Comparison of ENCODE assay signal across 1 cellular context in the genomic region with DNA sequence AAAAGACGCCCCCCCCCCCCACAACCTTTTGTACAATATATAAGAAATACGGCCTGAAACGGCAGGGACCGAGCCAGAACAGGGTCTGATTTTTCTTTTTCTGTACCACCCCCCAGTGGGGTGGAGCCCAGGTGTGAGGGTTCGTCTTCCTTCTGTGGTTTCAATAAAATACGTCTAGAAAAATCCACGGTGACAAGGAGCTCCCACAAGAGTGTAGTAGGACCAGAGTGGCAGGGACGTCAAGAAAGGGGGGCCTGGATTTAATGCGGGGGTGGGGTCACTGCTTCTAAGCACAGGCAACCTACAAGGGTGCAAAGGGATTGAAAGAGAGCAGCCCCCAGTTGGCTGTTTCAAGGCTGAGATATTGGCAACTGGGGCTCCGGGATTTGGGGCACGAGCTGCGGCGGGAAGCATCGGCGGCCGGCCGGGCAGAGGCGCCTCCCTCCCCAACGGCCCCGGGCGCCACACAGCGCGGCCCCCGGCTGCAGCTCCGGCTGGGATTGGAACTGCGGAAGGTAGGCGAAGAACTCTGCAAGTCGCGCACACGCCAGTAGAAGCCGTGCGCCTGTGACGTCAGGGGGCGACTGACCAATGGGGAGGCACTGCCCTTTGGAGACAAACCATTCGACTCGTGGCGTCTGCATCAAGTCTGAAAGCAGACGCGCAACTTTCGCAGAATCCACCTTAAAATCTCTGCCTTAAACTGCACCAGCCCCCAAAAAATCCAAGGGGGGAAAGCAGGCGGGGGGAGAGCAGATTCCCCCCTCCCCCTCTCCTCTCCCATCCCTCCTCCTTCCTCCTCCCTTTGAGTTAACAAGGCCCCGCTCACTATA.
TF ChIP-seq lines count a peak whose summit lies in the region.

A gene (plus strand): TSS at position 623 of the 833 bp plus-strand sequence. CDS start 425 bp downstream, outside the sequence.

TF ChIP-seq in HepG2, 621 proteins besides CTCF, POLR2A, EP300 and RAD21 (continues in another document):
- TF ChIP-seq, protein P1, sequence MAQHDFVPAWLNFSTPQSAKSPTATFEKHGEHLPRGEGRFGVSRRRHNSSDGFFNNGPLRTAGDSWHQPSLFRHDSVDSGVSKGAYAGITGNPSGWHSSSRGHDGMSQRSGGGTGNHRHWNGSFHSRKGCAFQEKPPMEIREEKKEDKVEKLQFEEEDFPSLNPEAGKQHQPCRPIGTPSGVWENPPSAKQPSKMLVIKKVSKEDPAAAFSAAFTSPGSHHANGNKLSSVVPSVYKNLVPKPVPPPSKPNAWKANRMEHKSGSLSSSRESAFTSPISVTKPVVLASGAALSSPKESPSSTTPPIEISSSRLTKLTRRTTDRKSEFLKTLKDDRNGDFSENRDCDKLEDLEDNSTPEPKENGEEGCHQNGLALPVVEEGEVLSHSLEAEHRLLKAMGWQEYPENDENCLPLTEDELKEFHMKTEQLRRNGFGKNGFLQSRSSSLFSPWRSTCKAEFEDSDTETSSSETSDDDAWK (CRISPR knock-in tag; IDR thresholded peaks at IDR 0.05), result no peak
- TF ChIP-seq YEATS2 (CRISPR knock-in tag; IDR thresholded peaks at IDR 0.05; ENCODE audit: borderline replicate concordance) (no peak), ZFP1 (CRISPR knock-in tag; IDR thresholded peaks at IDR 0.05) (no peak), ZNF777 (CRISPR knock-in tag; IDR thresholded peaks at IDR 0.05) (no peak), ZNF343 (CRISPR knock-in tag; IDR thresholded peaks at IDR 0.05) (no peak), ZNF264 (CRISPR knock-in tag; IDR thresholded peaks at IDR 0.05) (no peak), ZNF83 (CRISPR knock-in tag; IDR thresholded peaks at IDR 0.05; ENCODE audit: borderline replicate concordance) (no peak), HOXA7 (CRISPR knock-in tag; IDR thresholded peaks at IDR 0.05) (no peak), ZNF136 (CRISPR knock-in tag; IDR thresholded peaks at IDR 0.05; ENCODE audit: low read depth) (no peak), ZFYVE20 (CRISPR knock-in tag; IDR thresholded peaks at IDR 0.05; ENCODE audit: borderline replicate concordance, low read depth) (no peak), ZNF383 (CRISPR knock-in tag; IDR thresholded peaks at IDR 0.05; ENCODE audit: borderline replicate concordance) (no peak), ZNF577 (CRISPR knock-in tag; IDR thresholded peaks at IDR 0.05; ENCODE audit: borderline replicate concordance, low read depth) (no peak), POLR2AphosphoS5 (IDR thresholded peaks at IDR 0.05; ENCODE audit: low read depth, low read length) (peak; percentile 81), ZNF101 (CRISPR knock-in tag; IDR thresholded peaks at IDR 0.05; ENCODE audit: borderline replicate concordance, low read depth) (no peak), ESRRA (CRISPR knock-in tag; IDR thresholded peaks at IDR 0.05; ENCODE audit: low read depth) (0 out of 2 replicates have a peak, but pooled peaks have one; percentile 31), SKI (IDR thresholded peaks at IDR 0.05; ENCODE audit: partially characterized antibody) (peak; percentile 68), LCORL (IDR thresholded peaks at IDR 0.05) (no peak), LCORL (CRISPR knock-in tag; IDR thresholded peaks at IDR 0.05) (peak; percentile 48; the same call in 1 of the 2 replicates)
- TF ChIP-seq, protein P2, sequence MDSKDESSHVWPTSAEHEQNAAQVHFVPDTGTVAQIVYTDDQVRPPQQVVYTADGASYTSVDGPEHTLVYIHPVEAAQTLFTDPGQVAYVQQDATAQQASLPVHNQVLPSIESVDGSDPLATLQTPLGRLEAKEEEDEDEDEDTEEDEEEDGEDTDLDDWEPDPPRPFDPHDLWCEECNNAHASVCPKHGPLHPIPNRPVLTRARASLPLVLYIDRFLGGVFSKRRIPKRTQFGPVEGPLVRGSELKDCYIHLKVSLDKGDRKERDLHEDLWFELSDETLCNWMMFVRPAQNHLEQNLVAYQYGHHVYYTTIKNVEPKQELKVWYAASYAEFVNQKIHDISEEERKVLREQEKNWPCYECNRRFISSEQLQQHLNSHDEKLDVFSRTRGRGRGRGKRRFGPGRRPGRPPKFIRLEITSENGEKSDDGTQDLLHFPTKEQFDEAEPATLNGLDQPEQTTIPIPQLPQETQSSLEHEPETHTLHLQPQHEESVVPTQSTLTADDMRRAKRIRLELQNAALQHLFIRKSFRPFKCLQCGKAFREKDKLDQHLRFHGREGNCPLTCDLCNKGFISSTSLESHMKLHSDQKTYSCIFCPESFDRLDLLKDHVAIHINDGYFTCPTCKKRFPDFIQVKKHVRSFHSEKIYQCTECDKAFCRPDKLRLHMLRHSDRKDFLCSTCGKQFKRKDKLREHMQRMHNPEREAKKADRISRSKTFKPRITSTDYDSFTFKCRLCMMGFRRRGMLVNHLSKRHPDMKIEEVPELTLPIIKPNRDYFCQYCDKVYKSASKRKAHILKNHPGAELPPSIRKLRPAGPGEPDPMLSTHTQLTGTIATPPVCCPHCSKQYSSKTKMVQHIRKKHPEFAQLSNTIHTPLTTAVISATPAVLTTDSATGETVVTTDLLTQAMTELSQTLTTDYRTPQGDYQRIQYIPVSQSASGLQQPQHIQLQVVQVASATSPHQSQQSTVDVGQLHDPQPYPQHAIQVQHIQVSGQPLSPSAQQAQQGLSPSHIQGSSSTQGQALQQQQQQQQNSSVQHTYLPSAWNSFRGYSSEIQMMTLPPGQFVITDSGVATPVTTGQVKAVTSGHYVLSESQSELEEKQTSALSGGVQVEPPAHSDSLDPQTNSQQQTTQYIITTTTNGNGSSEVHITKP (CRISPR knock-in tag; IDR thresholded peaks at IDR 0.05; ENCODE audit: low read depth), result peak; percentile 82
- TF ChIP-seq, protein P3, sequence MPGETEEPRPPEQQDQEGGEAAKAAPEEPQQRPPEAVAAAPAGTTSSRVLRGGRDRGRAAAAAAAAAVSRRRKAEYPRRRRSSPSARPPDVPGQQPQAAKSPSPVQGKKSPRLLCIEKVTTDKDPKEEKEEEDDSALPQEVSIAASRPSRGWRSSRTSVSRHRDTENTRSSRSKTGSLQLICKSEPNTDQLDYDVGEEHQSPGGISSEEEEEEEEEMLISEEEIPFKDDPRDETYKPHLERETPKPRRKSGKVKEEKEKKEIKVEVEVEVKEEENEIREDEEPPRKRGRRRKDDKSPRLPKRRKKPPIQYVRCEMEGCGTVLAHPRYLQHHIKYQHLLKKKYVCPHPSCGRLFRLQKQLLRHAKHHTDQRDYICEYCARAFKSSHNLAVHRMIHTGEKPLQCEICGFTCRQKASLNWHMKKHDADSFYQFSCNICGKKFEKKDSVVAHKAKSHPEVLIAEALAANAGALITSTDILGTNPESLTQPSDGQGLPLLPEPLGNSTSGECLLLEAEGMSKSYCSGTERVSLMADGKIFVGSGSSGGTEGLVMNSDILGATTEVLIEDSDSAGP (CRISPR knock-in tag; IDR thresholded peaks at IDR 0.05; ENCODE audit: borderline replicate concordance), result peak; percentile 74; the same call in 1 of the 2 replicates
- TF ChIP-seq, protein P4, sequence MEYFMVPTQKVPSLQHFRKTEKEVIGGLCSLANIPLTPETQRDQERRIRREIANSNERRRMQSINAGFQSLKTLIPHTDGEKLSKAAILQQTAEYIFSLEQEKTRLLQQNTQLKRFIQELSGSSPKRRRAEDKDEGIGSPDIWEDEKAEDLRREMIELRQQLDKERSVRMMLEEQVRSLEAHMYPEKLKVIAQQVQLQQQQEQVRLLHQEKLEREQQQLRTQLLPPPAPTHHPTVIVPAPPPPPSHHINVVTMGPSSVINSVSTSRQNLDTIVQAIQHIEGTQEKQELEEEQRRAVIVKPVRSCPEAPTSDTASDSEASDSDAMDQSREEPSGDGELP (IDR thresholded peaks at IDR 0.05; ENCODE audit: borderline replicate concordance, low read depth), result no peak
- TF ChIP-seq, protein P5, sequence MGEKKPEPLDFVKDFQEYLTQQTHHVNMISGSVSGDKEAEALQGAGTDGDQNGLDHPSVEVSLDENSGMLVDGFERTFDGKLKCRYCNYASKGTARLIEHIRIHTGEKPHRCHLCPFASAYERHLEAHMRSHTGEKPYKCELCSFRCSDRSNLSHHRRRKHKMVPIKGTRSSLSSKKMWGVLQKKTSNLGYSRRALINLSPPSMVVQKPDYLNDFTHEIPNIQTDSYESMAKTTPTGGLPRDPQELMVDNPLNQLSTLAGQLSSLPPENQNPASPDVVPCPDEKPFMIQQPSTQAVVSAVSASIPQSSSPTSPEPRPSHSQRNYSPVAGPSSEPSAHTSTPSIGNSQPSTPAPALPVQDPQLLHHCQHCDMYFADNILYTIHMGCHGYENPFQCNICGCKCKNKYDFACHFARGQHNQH (CRISPR knock-in tag; IDR thresholded peaks at IDR 0.05), result peak; percentile 65
- TF ChIP-seq, protein P6, sequence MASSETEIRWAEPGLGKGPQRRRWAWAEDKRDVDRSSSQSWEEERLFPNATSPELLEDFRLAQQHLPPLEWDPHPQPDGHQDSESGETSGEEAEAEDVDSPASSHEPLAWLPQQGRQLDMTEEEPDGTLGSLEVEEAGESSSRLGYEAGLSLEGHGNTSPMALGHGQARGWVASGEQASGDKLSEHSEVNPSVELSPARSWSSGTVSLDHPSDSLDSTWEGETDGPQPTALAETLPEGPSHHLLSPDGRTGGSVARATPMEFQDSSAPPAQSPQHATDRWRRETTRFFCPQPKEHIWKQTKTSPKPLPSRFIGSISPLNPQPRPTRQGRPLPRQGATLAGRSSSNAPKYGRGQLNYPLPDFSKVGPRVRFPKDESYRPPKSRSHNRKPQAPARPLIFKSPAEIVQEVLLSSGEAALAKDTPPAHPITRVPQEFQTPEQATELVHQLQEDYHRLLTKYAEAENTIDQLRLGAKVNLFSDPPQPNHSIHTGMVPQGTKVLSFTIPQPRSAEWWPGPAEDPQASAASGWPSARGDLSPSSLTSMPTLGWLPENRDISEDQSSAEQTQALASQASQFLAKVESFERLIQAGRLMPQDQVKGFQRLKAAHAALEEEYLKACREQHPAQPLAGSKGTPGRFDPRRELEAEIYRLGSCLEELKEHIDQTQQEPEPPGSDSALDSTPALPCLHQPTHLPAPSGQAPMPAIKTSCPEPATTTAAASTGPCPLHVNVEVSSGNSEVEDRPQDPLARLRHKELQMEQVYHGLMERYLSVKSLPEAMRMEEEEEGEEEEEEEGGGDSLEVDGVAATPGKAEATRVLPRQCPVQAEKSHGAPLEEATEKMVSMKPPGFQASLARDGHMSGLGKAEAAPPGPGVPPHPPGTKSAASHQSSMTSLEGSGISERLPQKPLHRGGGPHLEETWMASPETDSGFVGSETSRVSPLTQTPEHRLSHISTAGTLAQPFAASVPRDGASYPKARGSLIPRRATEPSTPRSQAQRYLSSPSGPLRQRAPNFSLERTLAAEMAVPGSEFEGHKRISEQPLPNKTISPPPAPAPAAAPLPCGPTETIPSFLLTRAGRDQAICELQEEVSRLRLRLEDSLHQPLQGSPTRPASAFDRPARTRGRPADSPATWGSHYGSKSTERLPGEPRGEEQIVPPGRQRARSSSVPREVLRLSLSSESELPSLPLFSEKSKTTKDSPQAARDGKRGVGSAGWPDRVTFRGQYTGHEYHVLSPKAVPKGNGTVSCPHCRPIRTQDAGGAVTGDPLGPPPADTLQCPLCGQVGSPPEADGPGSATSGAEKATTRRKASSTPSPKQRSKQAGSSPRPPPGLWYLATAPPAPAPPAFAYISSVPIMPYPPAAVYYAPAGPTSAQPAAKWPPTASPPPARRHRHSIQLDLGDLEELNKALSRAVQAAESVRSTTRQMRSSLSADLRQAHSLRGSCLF (CRISPR knock-in tag; IDR thresholded peaks at IDR 0.05; ENCODE audit: borderline replicate concordance), result no peak
- TF ChIP-seq, protein P7, sequence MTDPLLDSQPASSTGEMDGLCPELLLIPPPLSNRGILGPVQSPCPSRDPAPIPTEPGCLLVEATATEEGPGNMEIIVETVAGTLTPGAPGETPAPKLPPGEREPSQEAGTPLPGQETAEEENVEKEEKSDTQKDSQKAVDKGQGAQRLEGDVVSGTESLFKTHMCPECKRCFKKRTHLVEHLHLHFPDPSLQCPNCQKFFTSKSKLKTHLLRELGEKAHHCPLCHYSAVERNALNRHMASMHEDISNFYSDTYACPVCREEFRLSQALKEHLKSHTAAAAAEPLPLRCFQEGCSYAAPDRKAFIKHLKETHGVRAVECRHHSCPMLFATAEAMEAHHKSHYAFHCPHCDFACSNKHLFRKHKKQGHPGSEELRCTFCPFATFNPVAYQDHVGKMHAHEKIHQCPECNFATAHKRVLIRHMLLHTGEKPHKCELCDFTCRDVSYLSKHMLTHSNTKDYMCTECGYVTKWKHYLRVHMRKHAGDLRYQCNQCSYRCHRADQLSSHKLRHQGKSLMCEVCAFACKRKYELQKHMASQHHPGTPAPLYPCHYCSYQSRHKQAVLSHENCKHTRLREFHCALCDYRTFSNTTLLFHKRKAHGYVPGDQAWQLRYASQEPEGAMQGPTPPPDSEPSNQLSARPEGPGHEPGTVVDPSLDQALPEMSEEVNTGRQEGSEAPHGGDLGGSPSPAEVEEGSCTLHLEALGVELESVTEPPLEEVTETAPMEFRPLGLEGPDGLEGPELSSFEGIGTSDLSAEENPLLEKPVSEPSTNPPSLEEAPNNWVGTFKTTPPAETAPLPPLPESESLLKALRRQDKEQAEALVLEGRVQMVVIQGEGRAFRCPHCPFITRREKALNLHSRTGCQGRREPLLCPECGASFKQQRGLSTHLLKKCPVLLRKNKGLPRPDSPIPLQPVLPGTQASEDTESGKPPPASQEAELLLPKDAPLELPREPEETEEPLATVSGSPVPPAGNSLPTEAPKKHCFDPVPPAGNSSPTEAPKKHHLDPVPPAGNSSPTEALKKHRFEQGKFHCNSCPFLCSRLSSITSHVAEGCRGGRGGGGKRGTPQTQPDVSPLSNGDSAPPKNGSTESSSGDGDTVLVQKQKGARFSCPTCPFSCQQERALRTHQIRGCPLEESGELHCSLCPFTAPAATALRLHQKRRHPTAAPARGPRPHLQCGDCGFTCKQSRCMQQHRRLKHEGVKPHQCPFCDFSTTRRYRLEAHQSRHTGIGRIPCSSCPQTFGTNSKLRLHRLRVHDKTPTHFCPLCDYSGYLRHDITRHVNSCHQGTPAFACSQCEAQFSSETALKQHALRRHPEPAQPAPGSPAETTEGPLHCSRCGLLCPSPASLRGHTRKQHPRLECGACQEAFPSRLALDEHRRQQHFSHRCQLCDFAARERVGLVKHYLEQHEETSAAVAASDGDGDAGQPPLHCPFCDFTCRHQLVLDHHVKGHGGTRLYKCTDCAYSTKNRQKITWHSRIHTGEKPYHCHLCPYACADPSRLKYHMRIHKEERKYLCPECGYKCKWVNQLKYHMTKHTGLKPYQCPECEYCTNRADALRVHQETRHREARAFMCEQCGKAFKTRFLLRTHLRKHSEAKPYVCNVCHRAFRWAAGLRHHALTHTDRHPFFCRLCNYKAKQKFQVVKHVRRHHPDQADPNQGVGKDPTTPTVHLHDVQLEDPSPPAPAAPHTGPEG (CRISPR knock-in tag; IDR thresholded peaks at IDR 0.05), result 0 out of 2 replicates have a peak, but pooled peaks have one; percentile 51
